ENCODE assay signal across 21 cellular contexts in genomic region chr13:98187862-98188261, GRCh38. TPM values are rescaled to one million over a fixed set of nuclear protein-coding genes. Genes with fewer than 3 reads are reported as not detected.
DNase-seq lines count a peak whose midpoint lies in the region; ATAC-seq and TF ChIP-seq lines count a peak whose summit lies in the region.
"Had no signal": no experiment of that assay in that cellular context is flagged by ENCODE, and none has a peak within 500 bp of the region (broad histone marks: within the 10 kb centered on the region; RNA-seq: fewer than 3 reads in every experiment).

No MANE protein-coding gene starts in this region.

- no peak for TF ChIP-seq POLR2A in sigmoid colon (IDR thresholded peaks at IDR 0.05)

- H3K27ac ChIP-seq in BLaER1, result peak overlapping the region; percentile 68
- peak overlapping the region in 56 of 59 donors; percentile 9 to 89 (median 70) for H3K27ac ChIP-seq in dorsolateral prefrontal cortex
- peak overlapping the region in 3 of 4 donors; percentile 44 to 74 (median 69) for H3K27ac ChIP-seq in sigmoid colon
- H3K27ac ChIP-seq: foreskin keratinocyte, skin epidermis had no signal

- DNase-seq in dorsolateral prefrontal cortex, result peak in 6 of 10 donors; percentile 30 to 65 (median 50)
- DNase-seq in medulla oblongata (ENCODE audit: extremely low spot score), result peak; percentile 55
- no peak for DNase-seq in sigmoid colon
- no peak for DNase-seq in NCI-H82 treated with DMSO at 0.1 percent for 48 hours (lab: John Stamatoyannopoulos, UW; ENCODE audit: unreplicated experiment)
- DNase-seq: activated naive CD4-positive, alpha-beta T cell treated with anti-CD3 and anti-CD28 coated beads, Interleukin-2, amount 50 U/mL, for 16 hours; activated T-cell treated with anti-CD3 and anti-CD28 coated beads, Interleukin-2, amount 50 U/mL, for 48 hours; CD4-positive, alpha-beta memory T cell; cortex of kidney; foreskin keratinocyte; left colon; NCI-H1694 treated with DMSO at 0.1 percent for 48 hours had no signal

- TF ChIP-seq CTCF in dorsolateral prefrontal cortex (IDR thresholded peaks at IDR 0.05 in 54 of 56, conservative IDR thresholded peaks at IDR 0.05 in 2 of 56; ENCODE audit: low read depth in 1 of 56, partially characterized antibody in 56 of 56), result no peak
- no peak for TF ChIP-seq CTCF in sigmoid colon (IDR thresholded peaks at IDR 0.05)

- H3K4me3 ChIP-seq in BLaER1, result no peak overlapping the region
- H3K4me3 ChIP-seq in dorsolateral prefrontal cortex, result peak overlapping the region in 8 of 59 donors; percentile 5 to 38 (median 12)
- no peak overlapping the region for H3K4me3 ChIP-seq in sigmoid colon
- H3K4me3 ChIP-seq: K562, skin epidermis had no signal

- no peak for TF ChIP-seq EP300 in sigmoid colon (IDR thresholded peaks at IDR 0.05)

- H3K4me1 ChIP-seq in BLaER1, result peaks cover 39% of the 10 kb centered on the region
- H3K4me1 ChIP-seq in sigmoid colon, result peaks cover 0 to 60% (median 39%) of the 10 kb centered on the region in 4 donors
- H3K4me1 ChIP-seq: foreskin keratinocyte had no signal

- peak overlapping the region; percentile 49 for H3K9ac ChIP-seq in BLaER1

- no peaks in the 10 kb centered on the region for H3K36me3 ChIP-seq in BLaER1
- no peaks in the 10 kb centered on the region for H3K36me3 ChIP-seq in sigmoid colon

- intact Hi-C loops in dorsolateral prefrontal cortex (cut with DNase I) (no loop called here), sigmoid colon (cut with DNase I) (loop anchor here (5.0 kb wide), 1 partner anchor 41 kb away; no protein-coding TSS in a partner anchor)

- 0 out of 2 replicates have a peak, but pooled peaks cover 4% of the 10 kb centered on the region for H3K9me3 ChIP-seq in BLaER1
- no peaks in the 10 kb centered on the region for H3K9me3 ChIP-seq in sigmoid colon

- ATAC-seq in GM18502 (IDR thresholded peaks at IDR 0.05; ENCODE audit: poor library complexity, unreplicated experiment) (no peak), HG03354 (IDR thresholded peaks at IDR 0.05; ENCODE audit: poor library complexity, severe bottlenecking, unreplicated experiment) (no peak), HG03135 (IDR thresholded peaks at IDR 0.05; ENCODE audit: unreplicated experiment) (no peak)
- ATAC-seq: activated CD4-positive, CD25-positive, alpha-beta regulatory T cell treated with anti-CD3 and anti-CD28 coated beads, Interleukin-2, amount 50 U/mL, for 24 hours; foreskin keratinocyte; K562; left colon had no signal

- peak overlapping the region; percentile 64 for H3K4me2 ChIP-seq in BLaER1

- WGBS in sigmoid colon, 2 donors, result 92 to 93% methylated on average over 7 of the region's 7 CpGs

- no peaks in the 10 kb centered on the region for H4K20me1 ChIP-seq in BLaER1

- H3K27me3 ChIP-seq in BLaER1 (no peaks in the 10 kb centered on the region), dorsolateral prefrontal cortex (no peaks in the 10 kb centered on the region), sigmoid colon (no peaks in the 10 kb centered on the region)
- H3K27me3 ChIP-seq: foreskin keratinocyte had no signal

RNA-seq across cellular contexts. Expression of gene RNF113B, which starts 10.8 kb away (rescaled TPM):
- not detected for total RNA-seq in dorsolateral prefrontal cortex
- total RNA-seq in sigmoid colon, result not detected
- polyA plus RNA-seq in sigmoid colon, result not detected
- total RNA-seq: CD4-positive, alpha-beta memory T cell; endothelial cell of umbilical vein; foreskin keratinocyte; K562; left colon; mucosa of gallbladder; omental fat pad had no signal
- polyA plus RNA-seq: CD4-positive, alpha-beta memory T cell; endothelial cell of umbilical vein; foreskin keratinocyte had no signal

RNA-seq across cellular contexts. Expression of gene FARP1, which starts 45.0 kb away (rescaled TPM):
- total RNA-seq in dorsolateral prefrontal cortex (100 to 1,000 TPM in 104 of 120 experiments, 10 to 100 TPM in 16; 68.6 to 202 (median 123) TPM), sigmoid colon (10 to 100 TPM; 32.9 to 96.4 (median 47.5) TPM)
- 10 to 100 TPM in 1 of 3 donors, 1 to 10 TPM in 2; 6.9 to 18.0 (median 7.8) TPM for polyA plus RNA-seq in sigmoid colon

Comparison
In these comparisons a context has a peak if more than half of its experiments do, and no peak if none do; other contexts are left out.
1. DNase-seq: peak in dorsolateral prefrontal cortex (6 of 10) and medulla oblongata (single experiment); none in sigmoid colon (single experiment) and NCI-H82 treated with DMSO at 0.1 percent for 48 hours (single experiment).
2. Peak in every context shown above with its lines, with median percentiles within 50 percentile points of each other: H3K27ac ChIP-seq.